In the genomic region with DNA sequence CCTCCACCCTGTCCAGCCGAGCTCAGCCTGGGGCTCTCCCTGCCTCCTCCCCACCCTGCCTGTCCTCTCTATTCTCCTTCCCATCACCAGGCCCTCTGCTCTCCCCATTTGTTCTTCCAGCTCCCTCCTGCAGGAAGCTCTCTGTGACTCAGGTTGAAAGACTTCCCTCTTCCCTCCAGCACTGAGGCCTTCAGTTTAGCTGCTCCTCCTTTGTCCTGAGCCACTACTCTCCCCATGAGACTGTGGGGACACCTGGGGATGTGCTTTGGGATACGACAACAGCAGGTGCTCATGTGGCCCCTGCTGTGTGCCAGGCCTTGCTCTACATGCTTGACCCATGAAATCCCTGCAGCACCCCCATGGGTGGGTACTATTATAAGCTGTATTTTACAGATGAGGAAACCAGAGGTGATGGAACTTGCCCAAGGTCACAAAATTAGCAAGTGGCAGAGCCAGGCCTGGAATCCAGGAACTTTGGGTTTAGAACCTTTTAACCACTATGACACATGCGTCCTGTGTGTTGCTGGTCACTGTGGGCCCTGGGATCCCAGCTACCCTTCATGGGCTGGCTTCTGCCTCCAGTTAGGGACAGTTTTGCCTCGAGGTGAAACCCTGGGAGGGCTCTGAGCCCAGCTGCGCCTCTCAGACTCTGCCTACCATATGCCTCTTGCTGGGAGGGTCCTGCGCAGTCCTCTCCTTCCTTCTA, we compare ENCODE assay signal across 11 cellular contexts. TPM values are rescaled to one million over a fixed set of nuclear protein-coding genes. Genes with fewer than 3 reads are reported as not detected.
DNase-seq lines count a peak whose midpoint lies in the region; ATAC-seq and TF ChIP-seq lines count a peak whose summit lies in the region.
"Had no signal": no experiment of that assay in that cellular context is flagged by ENCODE, and none has a peak within 500 bp of the region (broad histone marks: within the 10 kb centered on the region; RNA-seq: fewer than 3 reads in every experiment).

No MANE protein-coding gene starts in this region.

- DNase-seq in AML-193 (lab: John Stamatoyannopoulos, UW) (peak; percentile 36 to 52), MV-4-11 (lab: John Stamatoyannopoulos, UW) (peak; percentile 13), mammary epithelial cell (peak; percentile 74), NCI-H526 treated with DMSO at 0.1 percent for 48 hours (lab: John Stamatoyannopoulos, UW) (no peak), retina (no peak)
- no peak for DNase-seq in stimulated activated effector memory CD8-positive, alpha-beta T cell treated with anti-CD3 and anti-CD28 coated beads, Interleukin-12 subunit alpha, Interleukin-12 subunit beta, amount 100 ng/mL, for 72 hours (ENCODE audit: low spot score in 2 of 2)
- DNase-seq in activated effector memory CD4-positive, alpha-beta T cell treated with Interleukin-2 at 50 U/mL for 16 hours = no peak
- DNase-seq: activated T-cell treated with anti-CD3 and anti-CD28 coated beads, Interleukin-2, amount 50 U/mL, for 24 hours; hippocampal formation had no signal

- CTCF ChIA-PET in mammary epithelial cell (lab: Charles Lee; ENCODE audit: low non-redundant PET) = interaction anchor here (0.6 kb wide), 1 partner anchor 102 kb away, joined by 4 read pairs; no protein-coding TSS in a partner anchor

- in situ Hi-C loops in mammary epithelial cell (cut with MboI; ENCODE audit: low sequenced_read_pairs in 2 of 2) = no loop called here

- H3K36me3 ChIP-seq in mammary epithelial cell (ENCODE audit: insufficient read depth, low read length) (no peaks in the 10 kb centered on the region), mesodermal cell (ENCODE audit: control insufficient read depth, insufficient read depth, low read length) (no peaks in the 10 kb centered on the region)

- H3K4me1 ChIP-seq in mammary epithelial cell (ENCODE audit: insufficient read depth, low read length) (peaks cover 61% of the 10 kb centered on the region), mesodermal cell (ENCODE audit: control insufficient read depth, insufficient read depth, low read length, poor library complexity, severe bottlenecking) (peaks cover 81% of the 10 kb centered on the region)

- H3K4me3 Mint-ChIP-seq in stimulated activated effector memory CD8-positive, alpha-beta T cell treated with anti-CD3 and anti-CD28 coated beads, Interleukin-12 subunit alpha, Interleukin-12 subunit beta, amount 100 ng/mL, for 72 hours = no peak overlapping the region
- H3K4me3 Mint-ChIP-seq: activated T-cell treated with anti-CD3 and anti-CD28 coated beads, Interleukin-2, amount 50 U/mL, for 24 hours had no signal

- H3K9me3 ChIP-seq in mammary epithelial cell (replicated peaks; ENCODE audit: insufficient read depth, low read length) = no peaks in the 10 kb centered on the region
- H3K9me3 ChIP-seq in mesodermal cell (ENCODE audit: control insufficient read depth, low read length) = no peaks in the 10 kb centered on the region

- TF ChIP-seq CTCF in mammary epithelial cell (conservative IDR thresholded peaks at IDR 0.05 in 1 of 2, IDR thresholded peaks at IDR 0.05 in 1 of 2; ENCODE audit: extremely low read depth in 1 of 2, insufficient read depth in 1 of 2, low read depth in 1 of 2, low read length in 2 of 2) = no peak

- H3K79me2 ChIP-seq in mammary epithelial cell (ENCODE audit: insufficient read depth, low read length) = no peaks in the 10 kb centered on the region

- H3K4me2 ChIP-seq in mammary epithelial cell (ENCODE audit: insufficient read depth, low read depth, low read length) = peak overlapping the region; percentile 22

- H3K27me3 ChIP-seq in mammary epithelial cell (ENCODE audit: insufficient read depth, low read length) = no peaks in the 10 kb centered on the region

- intact Hi-C loops in mammary epithelial cell (cut with micrococcal nuclease) = no loop called here

- H3K36me3 Mint-ChIP-seq in stimulated activated effector memory CD8-positive, alpha-beta T cell treated with anti-CD3 and anti-CD28 coated beads, Interleukin-12 subunit alpha, Interleukin-12 subunit beta, amount 100 ng/mL, for 72 hours = no peaks in the 10 kb centered on the region

- H3K4me3 ChIP-seq in mammary epithelial cell (replicated peaks in 1 of 3; ENCODE audit: insufficient read depth in 1 of 3, low read depth in 2 of 3, low read length in 3 of 3) (no peak overlapping the region), mesodermal cell (ENCODE audit: extremely low read depth, insufficient read depth, low read length, poor library complexity, severe bottlenecking) (no peak overlapping the region)

- no peaks in the 10 kb centered on the region for H4K20me1 ChIP-seq in mammary epithelial cell (ENCODE audit: insufficient read depth, low read length)

- H3K9ac ChIP-seq in mammary epithelial cell (ENCODE audit: insufficient read depth, low read length) = no peak overlapping the region

- dilution Hi-C loops in mammary epithelial cell (cut with HindIII; ENCODE audit: low sequenced_read_pairs) = no loop called here

- H3K27ac ChIP-seq in mammary epithelial cell (ENCODE audit: insufficient read depth, low read depth, low read length) (no peak overlapping the region), mesodermal cell (ENCODE audit: low read depth, low read length, severe bottlenecking) (peak overlapping the region; percentile 91)
- H3K27ac ChIP-seq: HL-60 had no signal

- no peaks in the 10 kb centered on the region for H3K9me3 Mint-ChIP-seq in stimulated activated effector memory CD8-positive, alpha-beta T cell treated with anti-CD3 and anti-CD28 coated beads, Interleukin-12 subunit alpha, Interleukin-12 subunit beta, amount 100 ng/mL, for 72 hours
- H3K9me3 Mint-ChIP-seq: activated T-cell treated with anti-CD3 and anti-CD28 coated beads, Interleukin-2, amount 50 U/mL, for 24 hours had no signal

- peak overlapping the region; percentile 15 for H2AFZ ChIP-seq in mammary epithelial cell (ENCODE audit: low read depth, low read length)

- H3K4me1 Mint-ChIP-seq in stimulated activated effector memory CD8-positive, alpha-beta T cell treated with anti-CD3 and anti-CD28 coated beads, Interleukin-12 subunit alpha, Interleukin-12 subunit beta, amount 100 ng/mL, for 72 hours = peaks cover 6% of the 10 kb centered on the region

- 55% methylated on average over 6 of the region's 6 CpGs for WGBS in mammary epithelial cell (ENCODE audit: low coverage, missing lambda C conversion rate)
- 70 to 75% methylated on average over 6 of the region's 6 CpGs for WGBS in mesodermal cell (ENCODE audit: insufficient coverage in 2 of 2), 2 experiments

- ATAC-seq in stimulated activated effector memory CD8-positive, alpha-beta T cell treated with anti-CD3 and anti-CD28 coated beads, Interleukin-12 subunit alpha, Interleukin-12 subunit beta, amount 100 ng/mL, for 72 hours = no peak

- BruUV-seq in mammary epithelial cell (replicated peaks; lab: Mats Ljungman, UMichigan) = no TSS peak

- no peak overlapping the region for H3K27ac Mint-ChIP-seq in stimulated activated effector memory CD8-positive, alpha-beta T cell treated with anti-CD3 and anti-CD28 coated beads, Interleukin-12 subunit alpha, Interleukin-12 subunit beta, amount 100 ng/mL, for 72 hours
- H3K27ac Mint-ChIP-seq: activated T-cell treated with anti-CD3 and anti-CD28 coated beads, Interleukin-2, amount 50 U/mL, for 24 hours had no signal

RNA-seq across cellular contexts. Expression of a gene that starts 5.5 kb away (rescaled TPM):
- total RNA-seq in mammary epithelial cell = 1 to 10 TPM; 1.8 to 2.7 TPM
- polyA plus RNA-seq in mammary epithelial cell = 1.2 TPM
- polyA minus RNA-seq in mammary epithelial cell = not detected
- 1.1 TPM for polyA plus RNA-seq in mesodermal cell (2013, experiment 1 of 2)
- 0.81 TPM for polyA plus RNA-seq in mesodermal cell (2013, experiment 2 of 2)

RNA-seq across cellular contexts. Expression of a gene that starts 46.8 kb away (rescaled TPM):
- total RNA-seq in mammary epithelial cell = 1,000 to 10,000 TPM; 2,215 to 3,387 TPM
- 3,281 TPM for polyA plus RNA-seq in mammary epithelial cell
- polyA minus RNA-seq in mammary epithelial cell = 4,390 TPM
- polyA plus RNA-seq in mesodermal cell (2013, experiment 1 of 2) = 3.2 TPM
- 1.4 TPM for polyA plus RNA-seq in mesodermal cell (2013, experiment 2 of 2)

Comparison
In these comparisons a context has a peak if more than half of its experiments do, and no peak if none do; other contexts are left out.
1. DNase-seq: peak in AML-193 (2 of 2), MV-4-11 (single experiment) and mammary epithelial cell (single experiment); none in stimulated activated effector memory CD8-positive, alpha-beta T cell treated with anti-CD3 and anti-CD28 coated beads, Interleukin-12 subunit alpha, Interleukin-12 subunit beta, amount 100 ng/mL, for 72 hours (0 of 2), NCI-H526 treated with DMSO at 0.1 percent for 48 hours (single experiment), activated effector memory CD4-positive, alpha-beta T cell treated with Interleukin-2 at 50 U/mL for 16 hours (single experiment) and retina (single experiment).